Comparison of ENCODE assay signal across 8 cellular contexts in genomic region chr20:381581-382290, GRCh38. TPM values are rescaled to one million over a fixed set of nuclear protein-coding genes. Genes with fewer than 3 reads are reported as not detected.
DNase-seq lines count a peak whose midpoint lies in the region; ATAC-seq, FAIRE-seq and TF ChIP-seq lines count a peak whose summit lies in the region.

No MANE protein-coding gene starts in this region.

- peak overlapping the region; percentile 72 for H3K9ac ChIP-seq in mammary epithelial cell (ENCODE audit: insufficient read depth, low read length)

- no peaks in the 10 kb centered on the region for H3K27me3 ChIP-seq in mammary epithelial cell (ENCODE audit: insufficient read depth, low read length)

- H3K9me3 ChIP-seq in mammary epithelial cell (replicated peaks; ENCODE audit: insufficient read depth, low read length) = no peaks in the 10 kb centered on the region

- dilution Hi-C loops in mammary epithelial cell (cut with HindIII; ENCODE audit: low sequenced_read_pairs) = loop anchor here (5.0 kb wide), 1 partner anchor 49 kb away; no protein-coding TSS in a partner anchor

- H3K27ac ChIP-seq in VCaP = peak overlapping the region; percentile 99
- H3K27ac ChIP-seq in mammary epithelial cell (ENCODE audit: insufficient read depth, low read depth, low read length) = peak overlapping the region; percentile 29

- peaks cover 18% of the 10 kb centered on the region for H3K4me1 ChIP-seq in mammary epithelial cell (ENCODE audit: insufficient read depth, low read length)

- H3K4me3 ChIP-seq in mammary epithelial cell (replicated peaks in 1 of 3; ENCODE audit: insufficient read depth in 1 of 3, low read depth in 2 of 3, low read length in 3 of 3) = peak overlapping the region; percentile 84 to 97 (median 87)

- H3K4me2 ChIP-seq in mammary epithelial cell (ENCODE audit: insufficient read depth, low read depth, low read length) = peak overlapping the region; percentile 79

- peaks cover 2% of the 10 kb centered on the region for H4K20me1 ChIP-seq in mammary epithelial cell (ENCODE audit: insufficient read depth, low read length)

- peak; percentile 56 for ATAC-seq in HG02623 (IDR thresholded peaks at IDR 0.05; ENCODE audit: unreplicated experiment)

- 3% methylated on average over 15 of the region's 49 CpGs for WGBS in mammary epithelial cell (ENCODE audit: low coverage, missing lambda C conversion rate)

- DNase-seq in GM12892 (ENCODE audit: insufficient read length) = peak; percentile 83
- peak; percentile 54 for DNase-seq in NCI-H1694 (lab: John Stamatoyannopoulos, UW)
- peak; percentile 78 for DNase-seq in mammary epithelial cell
- DNase-seq in islet precursor cell = peak; percentile 94
- peak in 3 of 4 experiments; percentile 42 to 71 (median 46) for DNase-seq in stimulated activated CD4-positive, alpha-beta T cell treated with anti-CD3 and anti-CD28 coated beads, Interleukin-1b, Interleukin-23, amount 100 ng/mL, for 24 hours (ENCODE audit: low read depth in 4 of 4, low spot score in 1 of 4)
- DNase-seq in D721Med (ENCODE audit: insufficient read length, low spot score) = no peak

- intact Hi-C loops in mammary epithelial cell (cut with micrococcal nuclease) = loop anchor here (2.0 kb wide), 1 partner anchor 21 kb away; no protein-coding TSS in a partner anchor

- H2AFZ ChIP-seq in mammary epithelial cell (ENCODE audit: low read depth, low read length) = no peak overlapping the region

- in situ Hi-C loops in mammary epithelial cell (cut with MboI; ENCODE audit: low sequenced_read_pairs in 2 of 2) = no loop called here

- peak; percentile 71; the same call in 1 of the 2 replicates for TF ChIP-seq POLR2A in GM12892 (IDR thresholded peaks at IDR 0.05; ENCODE audit: low read depth, low read length)

- TF ChIP-seq CTCF in VCaP (conservative IDR thresholded peaks at IDR 0.05) (no peak), mammary epithelial cell (conservative IDR thresholded peaks at IDR 0.05 in 1 of 2, IDR thresholded peaks at IDR 0.05 in 1 of 2; ENCODE audit: extremely low read depth in 1 of 2, insufficient read depth in 1 of 2, low read depth in 1 of 2, low read length in 2 of 2) (no peak), D721Med (IDR thresholded peaks at IDR 0.05; ENCODE audit: insufficient read depth, missing control alignments) (no peak)

- H3K79me2 ChIP-seq in mammary epithelial cell (ENCODE audit: insufficient read depth, low read length) = peaks cover 59% of the 10 kb centered on the region

- FAIRE-seq in GM12892 (lab: Jason Lieb, UNC) = peak; percentile 79
- FAIRE-seq in D721Med (lab: Jason Lieb, UNC) = no peak

- CTCF ChIA-PET in mammary epithelial cell (lab: Charles Lee; ENCODE audit: low non-redundant PET) = interaction anchor here (0.6 to 1.4 kb wide), 2 partner anchors 9 to 19 kb away, joined by 5 to 19 read pairs; no protein-coding TSS in a partner anchor

- BruUV-seq in mammary epithelial cell (replicated peaks; lab: Mats Ljungman, UMichigan) = TSS peak; percentile 55

- peaks cover 8% of the 10 kb centered on the region for H3K36me3 ChIP-seq in mammary epithelial cell (ENCODE audit: insufficient read depth, low read length)

RNA-seq across cellular contexts. Expression of gene TRIB3, which starts 1.2 kb away (rescaled TPM):
- polyA plus RNA-seq in GM12892 (2012; ENCODE audit: missing spikeins) = 10.5 TPM
- total RNA-seq in mammary epithelial cell = 100 to 1,000 TPM; 238 to 248 TPM
- 117 TPM for polyA plus RNA-seq in mammary epithelial cell
- 43.1 TPM for polyA minus RNA-seq in mammary epithelial cell

RNA-seq across cellular contexts. Expression of gene RBCK1, which starts 26.4 kb away (rescaled TPM):
- polyA plus RNA-seq in GM12892 (2012; ENCODE audit: missing spikeins) = 64.6 TPM
- total RNA-seq in mammary epithelial cell = 100 to 1,000 TPM; 106 to 235 TPM
- polyA plus RNA-seq in mammary epithelial cell = 68.3 TPM
- polyA minus RNA-seq in mammary epithelial cell = 119 TPM

RNA-seq across cellular contexts. Expression of gene NRSN2, which starts 34.8 kb away (rescaled TPM):
- polyA plus RNA-seq in GM12892 (2012; ENCODE audit: missing spikeins) = 7.4 TPM
- total RNA-seq in mammary epithelial cell = 10 to 100 TPM; 16.9 to 48.3 TPM
- 26.7 TPM for polyA plus RNA-seq in mammary epithelial cell
- polyA minus RNA-seq in mammary epithelial cell = 13.6 TPM

RNA-seq across cellular contexts. Expression of gene SOX12, which starts 56.4 kb away (rescaled TPM):
- 2.1 TPM for polyA plus RNA-seq in GM12892 (2012; ENCODE audit: missing spikeins)
- total RNA-seq in mammary epithelial cell = 1 to 10 TPM; 3.7 to 6.2 TPM
- 2.0 TPM for polyA plus RNA-seq in mammary epithelial cell
- 1.3 TPM for polyA minus RNA-seq in mammary epithelial cell
